Comparison of ENCODE assay signal across 8 cellular contexts in the genomic region with DNA sequence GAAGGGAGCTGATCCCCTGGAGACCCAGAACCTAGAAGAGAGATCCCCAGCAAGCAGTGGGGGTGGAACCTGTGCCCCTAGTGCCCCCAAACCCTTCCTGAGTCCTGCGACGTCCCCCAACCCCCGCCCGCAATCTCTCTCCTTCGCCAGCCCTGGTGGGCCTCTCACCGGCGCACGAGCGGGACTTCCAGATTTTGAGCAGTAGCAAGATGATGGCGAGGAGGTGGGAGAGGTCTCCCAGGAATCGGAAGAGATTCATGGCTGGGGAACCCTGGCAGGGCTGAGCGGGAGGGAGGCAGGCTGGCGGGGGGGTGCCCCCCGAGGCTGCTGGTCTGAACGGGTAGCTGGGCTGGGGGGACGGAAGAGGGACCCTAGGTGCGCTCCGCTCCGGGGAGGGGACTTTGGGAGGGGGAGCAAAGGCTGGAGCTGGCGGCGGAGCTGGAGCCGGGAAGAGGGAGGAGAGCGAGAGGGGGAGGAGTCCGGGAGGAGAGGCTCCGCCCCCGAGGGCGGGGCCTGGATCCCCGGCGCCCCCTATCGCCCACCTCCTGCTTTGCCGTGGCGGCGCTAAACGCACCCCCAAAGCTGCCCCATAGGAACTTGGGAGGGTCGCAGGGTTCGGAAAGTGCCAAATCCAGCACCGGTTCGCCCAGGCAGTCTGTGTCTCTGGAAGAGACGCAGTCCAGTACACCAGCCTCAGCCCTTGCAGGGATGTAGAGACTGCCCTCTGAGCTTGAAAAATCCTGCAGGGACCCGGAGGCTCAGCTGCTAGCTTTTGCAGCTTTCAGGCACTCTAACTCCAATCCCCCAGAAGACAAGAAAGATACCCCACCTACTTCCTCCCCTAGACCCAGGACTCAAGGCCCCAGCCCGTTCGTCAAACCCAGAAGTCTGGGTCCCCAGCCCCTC. TPM values are rescaled to one million over a fixed set of nuclear protein-coding genes. Genes with fewer than 3 reads are reported as not detected.
DNase-seq lines count a peak whose midpoint lies in the region; ATAC-seq and TF ChIP-seq lines count a peak whose summit lies in the region.

A gene (minus strand): TSS at position 452 of the 906 bp plus-strand sequence. CDS start 193 bp downstream, at position 259.

- H3K36me3 ChIP-seq in duodenal mucosa (ENCODE audit: control insufficient read depth in 1 of 2, insufficient read depth in 2 of 2, low read length in 2 of 2): peaks cover 9 to 19% of the 10 kb centered on the region in 2 donors

- intact Hi-C loops in lower leg skin (cut with DNase I; ENCODE audit: low total_unique reads): no loop called here

- H3K9ac ChIP-seq in duodenal mucosa (ENCODE audit: low read depth in 1 of 2, low read length in 2 of 2): peak within 1 kb of the TSS; percentile 100

- peak within 1 kb of the TSS; percentile 89 for H3K27ac ChIP-seq in duodenal mucosa (ENCODE audit: low read depth, low read length)

- H3K27me3 ChIP-seq in duodenal mucosa (ENCODE audit: control insufficient read depth in 1 of 2, insufficient read depth in 2 of 2, low read length in 2 of 2): peaks cover 37 to 38% of the 10 kb centered on the region in 2 donors

- DNase-seq in NCI-H446 treated with DMSO at 0.1 percent for 48 hours (lab: John Stamatoyannopoulos, UW) (peak; percentile 31), lower leg skin (ENCODE audit: low spot score in 2 of 2) (peak; percentile 70 to 94)
- DNase-seq in activated CD4-positive, alpha-beta T cell treated with anti-CD3 and anti-CD28 coated beads, Interleukin-2, amount 50 U/mL, for 48 hours: peak; percentile 69 to 73
- DNase-seq in stimulated activated CD4-positive, alpha-beta T cell treated with anti-CD3 and anti-CD28 coated beads, Interleukin-4, amount 100 ng/mL, for 48 hours (ENCODE audit: low read depth in 2 of 2): peak; percentile 47 to 65

- TF ChIP-seq POLR2A in lower leg skin (IDR thresholded peaks at IDR 0.05): no peak

- 6 to 8% methylated on average over 38 to 41 of the region's 42 CpGs for WGBS in lower leg skin, 2 donors

- H3K9me3 ChIP-seq in duodenal mucosa (ENCODE audit: control insufficient read depth in 1 of 2, low read length in 2 of 2): no peaks in the 10 kb centered on the region

- peaks cover 11 to 14% of the 10 kb centered on the region in 2 donors for H3K4me1 ChIP-seq in duodenal mucosa (ENCODE audit: control insufficient read depth in 1 of 2, insufficient read depth in 2 of 2, low read length in 2 of 2)

- H3K4me3 ChIP-seq in duodenal mucosa (ENCODE audit: low read depth in 1 of 2, low read length in 2 of 2) (peak within 1 kb of the TSS; percentile 94 to 97), lower leg skin (ENCODE audit: low read depth, poor library complexity, severe bottlenecking) (peak within 1 kb of the TSS; percentile 100)

- TF ChIP-seq CTCF in GM12872 (IDR thresholded peaks at IDR 0.05; ENCODE audit: insufficient read depth, low read depth, low read length) (peak; percentile 98), lower leg skin (IDR thresholded peaks at IDR 0.05) (peak in 1 of 3 donors; percentile 57)

- peak; percentile 66 for ATAC-seq in HG02870 (IDR thresholded peaks at IDR 0.05; ENCODE audit: unreplicated experiment)
- ATAC-seq in HG03565 (IDR thresholded peaks at IDR 0.05; ENCODE audit: unreplicated experiment): no peak

RNA-seq across cellular contexts. Expression of the gene that starts here (rescaled TPM):
- 10 to 100 TPM; 71.3 to 99.6 (median 80.3) TPM for total RNA-seq in lower leg skin

Comparison
In these comparisons a context has a peak if more than half of its experiments do, and no peak if none do; other contexts are left out.
1. DNase-seq: peak in every context shown above with its lines; median percentile 82 in lower leg skin; 71 in activated CD4-positive, alpha-beta T cell treated with anti-CD3 and anti-CD28 coated beads, Interleukin-2, amount 50 U/mL, for 48 hours; 56 in stimulated activated CD4-positive, alpha-beta T cell treated with anti-CD3 and anti-CD28 coated beads, Interleukin-4, amount 100 ng/mL, for 48 hours; 31 in NCI-H446 treated with DMSO at 0.1 percent for 48 hours.